In the genomic region with DNA sequence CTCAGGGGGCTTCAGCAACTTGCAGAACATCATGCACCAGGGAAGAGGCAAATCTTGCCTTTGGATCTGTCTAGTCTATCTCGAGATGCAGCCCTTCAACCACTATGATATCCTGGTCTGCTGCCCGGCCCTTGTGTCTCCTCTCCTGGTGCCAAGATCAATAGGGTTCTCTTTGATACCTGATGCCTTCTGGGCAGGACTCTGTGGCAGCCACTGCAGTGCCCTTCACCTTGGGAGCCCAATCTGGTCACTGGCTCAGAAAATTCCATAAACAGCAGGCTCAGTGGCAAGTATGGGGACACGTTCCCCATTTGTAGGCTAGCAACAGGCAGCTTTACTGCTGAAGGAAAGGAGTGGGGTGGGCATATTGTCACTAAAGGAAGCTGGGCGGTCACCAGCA, we compare ENCODE assay signal across 26 cellular contexts. TPM values are rescaled to one million over a fixed set of nuclear protein-coding genes. Genes with fewer than 3 reads are reported as not detected.
DNase-seq lines count a peak whose midpoint lies in the region; ATAC-seq and TF ChIP-seq lines count a peak whose summit lies in the region.
"Had no signal": no experiment of that assay in that cellular context is flagged by ENCODE, and none has a peak within 500 bp of the region (broad histone marks: within the 10 kb centered on the region; RNA-seq: fewer than 3 reads in every experiment).

No MANE protein-coding gene starts in this region.

- peaks cover 46% of the 10 kb centered on the region for H3K4me1 Mint-ChIP-seq in GM23338
- H3K4me1 Mint-ChIP-seq in endodermal cell = peaks cover 21% of the 10 kb centered on the region
- H3K4me1 Mint-ChIP-seq: B cell; CD14-positive monocyte; CD8-positive, alpha-beta memory T cell; T-cell had no signal

- H3K79me2 ChIP-seq in GM23338 (replicated peaks; ENCODE audit: insufficient read depth) = peaks cover 93% of the 10 kb centered on the region

- H3K27me3 ChIP-seq in GM23338 (ENCODE audit: insufficient read depth) (no peaks in the 10 kb centered on the region), endodermal cell (ENCODE audit: control insufficient read depth, insufficient read depth, low read length, poor library complexity, severe bottlenecking) (no peaks in the 10 kb centered on the region), prostate gland (replicated peaks; ENCODE audit: insufficient read depth) (no peaks in the 10 kb centered on the region)

- no peak overlapping the region for H2AFZ ChIP-seq in GM23338
- H2AFZ ChIP-seq: PC-9 had no signal

- intact Hi-C loops in prostate gland (cut with DNase I) = no loop called here

- no peak for ATAC-seq in GM23338
- ATAC-seq in HG02840 (IDR thresholded peaks at IDR 0.05; ENCODE audit: low FRiP score, unreplicated experiment) = no peak
- ATAC-seq in HG03469 (IDR thresholded peaks at IDR 0.05; ENCODE audit: unreplicated experiment) = no peak
- ATAC-seq: T-cell had no signal

- H4K20me1 ChIP-seq in GM23338 (replicated peaks; ENCODE audit: insufficient read depth) = peaks cover 92% of the 10 kb centered on the region

- H3F3A ChIP-seq in GM23338 (replicated peaks; ENCODE audit: low read depth) = no peaks in the 10 kb centered on the region

- H3K4me2 ChIP-seq in GM23338 = peak overlapping the region; percentile 46; the same call in 1 of the 2 replicates
- H3K4me2 ChIP-seq: KMS-11, PC-9 had no signal

- H3K9ac ChIP-seq in endodermal cell (ENCODE audit: extremely low read depth, low read length, poor library complexity, severe bottlenecking) = no peak overlapping the region
- H3K9ac ChIP-seq: KMS-11 had no signal

- DNase-seq in GM23338 (ENCODE audit: low spot score) = no peak
- peak; percentile 38 for DNase-seq in NCI-H2029 (lab: John Stamatoyannopoulos, UW)
- DNase-seq in endodermal cell = peak; percentile 46
- peak; percentile 31 for DNase-seq in prostate gland (ENCODE audit: low spot score)
- no peak for DNase-seq in GM20000 (ENCODE audit: low spot score)
- DNase-seq: CD8-positive, alpha-beta memory T cell; DMS153; DND-41; H7; IMR-90; NCI-H1092; NCI-H1417 treated with DMSO at 0.1 percent for 48 hours; NCI-H1694 treated with DMSO at 0.1 percent for 48 hours; NCI-H2107; NCI-H524; NCI-H748 treated with DMSO at 0.1 percent for 48 hours; NK-92 treated with Interleukin-12 subunit alpha and Interleukin-12 subunit beta, amount 100 ng/mL, for 24 hours; PC-9; Right ventricle myocardium superior; RPMI8226; T-cell had no signal

- TF ChIP-seq CTCF in GM23338 (conservative IDR thresholded peaks at IDR 0.05; ENCODE audit: low read depth in 2 of 2) = no peak
- TF ChIP-seq CTCF in endodermal cell (conservative IDR thresholded peaks at IDR 0.05) = no peak
- no peak for TF ChIP-seq CTCF in prostate gland (IDR thresholded peaks at IDR 0.05)
- no peak for TF ChIP-seq CTCF in GM20000 (IDR thresholded peaks at IDR 0.05; ENCODE audit: extremely low read depth, missing control alignments)

- TF ChIP-seq POLR2A in prostate gland (IDR thresholded peaks at IDR 0.05) = no peak

- no peaks in the 10 kb centered on the region for H3K9me2 ChIP-seq in GM23338 (ENCODE audit: insufficient read depth)

- H3K36me3 Mint-ChIP-seq in GM23338 (ENCODE audit: low read depth) = peaks cover 4% of the 10 kb centered on the region; the same call in 2 of the 3 replicates
- no peaks in the 10 kb centered on the region for H3K36me3 Mint-ChIP-seq in endodermal cell (ENCODE audit: low read depth)
- H3K36me3 Mint-ChIP-seq: CD14-positive monocyte; CD8-positive, alpha-beta memory T cell; T-cell had no signal

- H3K9me3 ChIP-seq in endodermal cell (ENCODE audit: control insufficient read depth, low read length) = no peaks in the 10 kb centered on the region
- H3K9me3 ChIP-seq in prostate gland = no peaks in the 10 kb centered on the region

- no peak overlapping the region for H3K27ac ChIP-seq in GM23338 (ENCODE audit: low read depth)
- no peak overlapping the region for H3K27ac ChIP-seq in endodermal cell (ENCODE audit: low read depth, low read length)
- H3K27ac ChIP-seq in prostate gland = no peak overlapping the region
- H3K27ac ChIP-seq: KMS-11, PC-9 had no signal

- 85 to 93% methylated on average over 3 to 4 of the region's 4 CpGs for WGBS in endodermal cell (ENCODE audit: insufficient coverage in 1 of 2, insufficient read length in 1 of 2), 2 experiments
- WGBS in prostate gland = 55% methylated on average over 4 of the region's 4 CpGs

- H3K4me3 Mint-ChIP-seq in GM23338 (no peak overlapping the region), endodermal cell (no peak overlapping the region)
- H3K4me3 Mint-ChIP-seq: B cell; CD14-positive monocyte; CD8-positive, alpha-beta memory T cell; T-cell had no signal

- peaks cover 49% of the 10 kb centered on the region for H3K4me1 ChIP-seq in GM23338 (ENCODE audit: insufficient read depth)
- no peaks in the 10 kb centered on the region for H3K4me1 ChIP-seq in endodermal cell (ENCODE audit: control insufficient read depth, insufficient read depth, low read length)
- peaks cover 5% of the 10 kb centered on the region for H3K4me1 ChIP-seq in prostate gland (replicated peaks)

- H3K27me3 Mint-ChIP-seq in GM23338 (ENCODE audit: insufficient read depth, low read depth, poor library complexity) (no peaks in the 10 kb centered on the region), endodermal cell (ENCODE audit: insufficient read depth) (no peaks in the 10 kb centered on the region)

- H3K27ac Mint-ChIP-seq in GM23338 = 0 out of 2 replicates have a peak overlapping the region, but pooled peaks have one; percentile 39
- no peak overlapping the region for H3K27ac Mint-ChIP-seq in endodermal cell
- H3K27ac Mint-ChIP-seq: B cell; CD14-positive monocyte; CD8-positive, alpha-beta memory T cell; T-cell had no signal

- H3K36me3 ChIP-seq in GM23338 (ENCODE audit: insufficient read depth) (no peaks in the 10 kb centered on the region), endodermal cell (ENCODE audit: control insufficient read depth, insufficient read depth, low read length) (no peaks in the 10 kb centered on the region), prostate gland (no peaks in the 10 kb centered on the region)

- H3K4me3 ChIP-seq in GM23338 (no peak overlapping the region), endodermal cell (ENCODE audit: low read length) (no peak overlapping the region), prostate gland (no peak overlapping the region)
- H3K4me3 ChIP-seq: PC-9 had no signal

- H3K9me3 Mint-ChIP-seq in GM23338 = no peaks in the 10 kb centered on the region
- no peaks in the 10 kb centered on the region for H3K9me3 Mint-ChIP-seq in endodermal cell
- H3K9me3 Mint-ChIP-seq: CD14-positive monocyte, T-cell had no signal

TF ChIP-seq in GM23338, 12 proteins besides CTCF, POLR2A, EP300 and RAD21 (continues in another document):
- TF ChIP-seq EZH2 (IDR thresholded peaks at IDR 0.05; ENCODE audit: low read depth, unreplicated experiment) (no peak), STAT1 (IDR thresholded peaks at IDR 0.05; ENCODE audit: unreplicated experiment) (no peak), CREB1 (CRISPR knock-in tag; IDR thresholded peaks at IDR 0.05; ENCODE audit: low read depth) (no peak)

RNA-seq across cellular contexts. Expression of gene SYN3, which starts 23.4 kb away (rescaled TPM):
- total RNA-seq in GM23338 (2014; rRNA removed; shearing (Covaris generic)) = 13.8 and 32.5 TPM in 2 replicates
- 13.8 and 19.2 TPM in 2 replicates for polyA plus RNA-seq in GM23338 (2016; fragmentation: Nextera tagmentation; extraction: Ambion mirVana)
- total RNA-seq in endodermal cell (1 to 10 TPM; 4.2 to 4.5 TPM), prostate gland (10 to 100 TPM in 1 of 2 donors, not detected in 1; 10.3 TPM)
- polyA plus RNA-seq in endodermal cell (2013, experiment 1 of 2) = 2.6 TPM
- 2.3 TPM for polyA plus RNA-seq in endodermal cell (2013, experiment 2 of 2)
- total RNA-seq: CD8-positive, alpha-beta memory T cell; IMR-90 had no signal
- polyA plus RNA-seq: CD14-positive monocyte; CD8-positive, alpha-beta memory T cell; IMR-90 had no signal

Comparison
In these comparisons a context has a peak if more than half of its experiments do, and no peak if none do; other contexts are left out.
1. DNase-seq: peak in NCI-H2029 (single experiment), endodermal cell (single experiment) and prostate gland (single experiment); none in GM23338 (single experiment) and GM20000 (single experiment).